10 cellular contexts compared by ENCODE assay signal in the genomic region with DNA sequence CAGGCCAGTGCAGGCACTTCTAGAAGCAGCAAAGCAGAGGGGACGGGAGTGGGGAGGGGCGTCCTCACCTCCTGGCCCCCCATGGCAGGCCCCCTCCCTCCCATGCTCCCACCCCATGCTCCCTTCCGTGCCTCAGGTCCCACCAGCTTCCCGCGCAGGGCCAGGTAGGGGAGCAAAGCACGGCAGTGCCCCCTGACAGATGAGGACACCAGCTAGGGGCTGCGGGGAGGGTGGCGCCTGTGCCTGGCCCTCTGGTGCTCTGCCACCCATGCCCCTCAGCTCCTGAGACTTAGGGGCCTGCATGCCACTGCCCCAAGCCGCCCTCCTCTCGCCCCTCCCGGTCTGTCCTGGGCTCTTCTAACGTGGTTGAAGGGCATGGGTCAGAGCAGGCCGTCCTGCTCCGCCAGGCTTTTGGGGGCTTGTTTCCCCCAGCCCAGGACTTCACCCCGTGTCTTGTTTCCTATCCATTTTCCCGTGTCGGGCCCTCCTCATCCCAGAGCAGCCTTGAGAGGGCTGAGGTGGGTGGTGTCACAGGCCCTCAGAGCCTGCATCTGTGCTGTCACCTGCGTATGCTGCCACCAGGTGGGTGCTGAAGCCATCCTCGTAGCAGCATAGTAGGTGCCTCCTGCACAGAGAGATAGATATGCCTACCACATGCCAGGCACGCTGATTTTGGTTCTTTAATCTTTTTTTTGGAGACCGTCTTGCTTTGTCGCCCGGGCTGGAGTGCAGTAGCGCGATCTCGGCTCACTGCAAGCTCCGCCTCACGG. TPM values are rescaled to one million over a fixed set of nuclear protein-coding genes. Genes with fewer than 3 reads are reported as not detected.
DNase-seq lines count a peak whose midpoint lies in the region; ATAC-seq and TF ChIP-seq lines count a peak whose summit lies in the region.
"Had no signal": no experiment of that assay in that cellular context is flagged by ENCODE, and none has a peak within 500 bp of the region (broad histone marks: within the 10 kb centered on the region; RNA-seq: fewer than 3 reads in every experiment).

No MANE protein-coding gene starts in this region.

- H2AK9ac ChIP-seq in IMR-90 (replicated peaks; ENCODE audit: low read depth, low read length, poor library complexity), result peak overlapping the region; percentile 76

- H2BK5ac ChIP-seq in IMR-90 (ENCODE audit: low read depth, low read length, poor library complexity, severe bottlenecking), result peak overlapping the region; percentile 49

- H2AFZ ChIP-seq in IMR-90 (replicated peaks; ENCODE audit: low read length, poor library complexity), result peak overlapping the region; percentile 68

- H2BK20ac ChIP-seq in IMR-90 (ENCODE audit: low read depth, low read length), result peak overlapping the region; percentile 42; the same call in 1 of the 2 replicates

- H3K27ac ChIP-seq in IMR-90 (ENCODE audit: insufficient read depth, low read length) (no peak overlapping the region), right atrium auricular region (peak overlapping the region; percentile 74 to 78), stomach (peak overlapping the region; percentile 7 to 83 (median 53))

- no peak overlapping the region for H3K14ac ChIP-seq in IMR-90 (replicated peaks; ENCODE audit: low read depth, low read length)

- intact Hi-C loops in IMR-90 (cut with micrococcal nuclease), result no loop called here
- intact Hi-C loops in stomach (cut with DNase I; ENCODE audit: low total_unique reads), result no loop called here

- H3K36me3 Mint-ChIP-seq in activated naive CD8-positive, alpha-beta T cell treated with anti-CD3 and anti-CD28 coated beads for 36 hours, result no peaks in the 10 kb centered on the region
- H3K36me3 Mint-ChIP-seq in stimulated activated effector memory CD8-positive, alpha-beta T cell treated with anti-CD3 and anti-CD28 coated beads, Interleukin-12 subunit alpha, Interleukin-12 subunit beta, amount 100 ng/mL, for 72 hours, result peaks cover 6% of the 10 kb centered on the region

- H3K4me1 ChIP-seq in IMR-90 (ENCODE audit: control insufficient read depth, insufficient read depth, low read length), result peaks cover 25% of the 10 kb centered on the region
- peaks cover 0 to 60% of the 10 kb centered on the region in 2 donors for H3K4me1 ChIP-seq in right atrium auricular region
- H3K4me1 ChIP-seq in stomach, result peaks cover 66 to 84% (median 73%) of the 10 kb centered on the region in 4 donors

- no peak for TF ChIP-seq POLR2A in IMR-90 (IDR thresholded peaks at IDR 0.05; ENCODE audit: low read depth, low read length)
- no peak for TF ChIP-seq POLR2A in stomach (IDR thresholded peaks at IDR 0.05)

- H3K4me2 ChIP-seq in IMR-90 (ENCODE audit: low read depth, low read length), result no peak overlapping the region

- H4K8ac ChIP-seq in IMR-90 (ENCODE audit: low read depth in 2 of 2, low read length in 2 of 2), result peak overlapping the region in 1 of 2 experiments; percentile 62; a peak in 2 of 4 replicates

- no peak overlapping the region for H3K4me3 Mint-ChIP-seq in activated naive CD8-positive, alpha-beta T cell treated with anti-CD3 and anti-CD28 coated beads for 36 hours
- no peak overlapping the region for H3K4me3 Mint-ChIP-seq in stimulated activated effector memory CD8-positive, alpha-beta T cell treated with anti-CD3 and anti-CD28 coated beads, Interleukin-12 subunit alpha, Interleukin-12 subunit beta, amount 100 ng/mL, for 72 hours

- no peak for ATAC-seq in IMR-90 (ENCODE audit: low read depth)
- no peak for ATAC-seq in stimulated activated effector memory CD8-positive, alpha-beta T cell treated with anti-CD3 and anti-CD28 coated beads, Interleukin-12 subunit alpha, Interleukin-12 subunit beta, amount 100 ng/mL, for 72 hours

- no peak for TF ChIP-seq EP300 in stomach (IDR thresholded peaks at IDR 0.05)

- peak overlapping the region; percentile 62 for H3K27ac Mint-ChIP-seq in activated naive CD8-positive, alpha-beta T cell treated with anti-CD3 and anti-CD28 coated beads for 36 hours
- no peak overlapping the region for H3K27ac Mint-ChIP-seq in stimulated activated effector memory CD8-positive, alpha-beta T cell treated with anti-CD3 and anti-CD28 coated beads, Interleukin-12 subunit alpha, Interleukin-12 subunit beta, amount 100 ng/mL, for 72 hours

- H2AK5ac ChIP-seq in IMR-90 (ENCODE audit: low read depth, low read length), result peak overlapping the region; percentile 91

- H3K56ac ChIP-seq in IMR-90 (ENCODE audit: extremely low read depth, insufficient read depth, low read length), result no peak overlapping the region; the same call in 1 of the 2 replicates

- no peak overlapping the region for H3K23ac ChIP-seq in IMR-90 (ENCODE audit: low read depth, low read length)

- H3K9ac ChIP-seq in IMR-90 (ENCODE audit: low read depth, low read length), result no peak overlapping the region

- H3K9me3 ChIP-seq in IMR-90 (ENCODE audit: control insufficient read depth, insufficient read depth, low read length), result no peaks in the 10 kb centered on the region
- no peaks in the 10 kb centered on the region for H3K9me3 ChIP-seq in right atrium auricular region
- no peaks in the 10 kb centered on the region for H3K9me3 ChIP-seq in stomach

- H4K20me1 ChIP-seq in IMR-90 (ENCODE audit: insufficient read depth, low read length), result no peaks in the 10 kb centered on the region

- no peak for DNase-seq in IMR-90
- no peak for DNase-seq in activated naive CD8-positive, alpha-beta T cell treated with anti-CD3 and anti-CD28 coated beads for 36 hours
- no peak for DNase-seq in right atrium auricular region (ENCODE audit: low spot score)
- no peak for DNase-seq in stomach
- no peak for DNase-seq in stimulated activated effector memory CD8-positive, alpha-beta T cell treated with anti-CD3 and anti-CD28 coated beads, Interleukin-12 subunit alpha, Interleukin-12 subunit beta, amount 100 ng/mL, for 72 hours (ENCODE audit: low spot score in 2 of 2)
- DNase-seq in AML-193 (lab: John Stamatoyannopoulos, UW), result no peak
- no peak for DNase-seq in 8988T
- DNase-seq in NOMO-1 (lab: John Stamatoyannopoulos, UW; ENCODE audit: unreplicated experiment in 2 of 2), result no peak
- DNase-seq: activated naive CD4-positive, alpha-beta T cell; stimulated activated CD4-positive, alpha-beta T cell treated with anti-CD3 and anti-CD28 coated beads, Interleukin-15, amount 100 ng/mL, for 24 hours had no signal

- H3K4ac ChIP-seq in IMR-90 (ENCODE audit: low read depth, low read length), result peak overlapping the region; percentile 90

- TF ChIP-seq RAD21 in IMR-90 (IDR thresholded peaks at IDR 0.05; ENCODE audit: low read length), result no peak

- H3K4me1 Mint-ChIP-seq in activated naive CD8-positive, alpha-beta T cell treated with anti-CD3 and anti-CD28 coated beads for 36 hours, result no peaks in the 10 kb centered on the region
- H3K4me1 Mint-ChIP-seq in stimulated activated effector memory CD8-positive, alpha-beta T cell treated with anti-CD3 and anti-CD28 coated beads, Interleukin-12 subunit alpha, Interleukin-12 subunit beta, amount 100 ng/mL, for 72 hours, result no peaks in the 10 kb centered on the region

- WGBS in IMR-90 (ENCODE audit: extremely low coverage in 2 of 2, insufficient read length in 1 of 2), 2 experiments, result 91% methylated on average over 9 of the region's 28 CpGs; no CpG with 5 or more reads in 1 of the 2 experiments
- 65 to 72% (median 69%) methylated on average over 23 to 28 of the region's 28 CpGs for WGBS in stomach, 5 donors

- no peaks in the 10 kb centered on the region; a peak in 1 of 4 replicates for H3K79me1 ChIP-seq in IMR-90 (ENCODE audit: low read depth in 1 of 2, low read length in 2 of 2)

- no peaks in the 10 kb centered on the region for H3K9me1 ChIP-seq in IMR-90 (ENCODE audit: insufficient read depth, low read length)

- peaks cover 7% of the 10 kb centered on the region; the same call in 1 of the 2 replicates for H3K36me3 ChIP-seq in IMR-90 (ENCODE audit: control insufficient read depth, insufficient read depth, low read length)
- no peaks in the 10 kb centered on the region for H3K36me3 ChIP-seq in right atrium auricular region
- H3K36me3 ChIP-seq in stomach, result peaks cover 5 to 22% (median 21%) of the 10 kb centered on the region in 4 donors

- H4K91ac ChIP-seq in IMR-90 (ENCODE audit: insufficient read depth, low read depth, low read length), result peak overlapping the region; percentile 49; the same call in 1 of the 2 replicates

- peak overlapping the region; percentile 61; the same call in 1 of the 2 replicates for H2BK120ac ChIP-seq in IMR-90 (ENCODE audit: low read depth, low read length)

- H3K27me3 ChIP-seq in IMR-90 (ENCODE audit: control insufficient read depth, insufficient read depth, low read length), result no peaks in the 10 kb centered on the region
- no peaks in the 10 kb centered on the region for H3K27me3 ChIP-seq in right atrium auricular region
- H3K27me3 ChIP-seq in stomach, result peaks cover 0 to 7% (median 0%) of the 10 kb centered on the region in 3 donors

- dilution Hi-C loops in IMR-90 (cut with HindIII; ENCODE audit: low sequenced_read_pairs, unreplicated experiment), result no loop called here

- POLR2A ChIA-PET in IMR-90 (lab: Charles Lee; ENCODE audit: unreplicated experiment), result no interaction called here

- CTCF ChIA-PET in IMR-90 (lab: Yijun Ruan, JAX), result no interaction called here

- H3K27me3 Mint-ChIP-seq in activated naive CD8-positive, alpha-beta T cell treated with anti-CD3 and anti-CD28 coated beads for 36 hours, result peaks cover 5% of the 10 kb centered on the region

- TF ChIP-seq CTCF in IMR-90 (conservative IDR thresholded peaks at IDR 0.05; ENCODE audit: low read depth, low read length), result no peak
- TF ChIP-seq CTCF in right atrium auricular region (IDR thresholded peaks at IDR 0.05), result no peak
- TF ChIP-seq CTCF in stomach (IDR thresholded peaks at IDR 0.05), result no peak

- peak overlapping the region; percentile 14; the same call in 1 of the 3 replicates for H2BK15ac ChIP-seq in IMR-90 (ENCODE audit: low read depth, low read length)

- H3K9me3 Mint-ChIP-seq in activated naive CD8-positive, alpha-beta T cell treated with anti-CD3 and anti-CD28 coated beads for 36 hours, result no peaks in the 10 kb centered on the region
- H3K9me3 Mint-ChIP-seq in stimulated activated effector memory CD8-positive, alpha-beta T cell treated with anti-CD3 and anti-CD28 coated beads, Interleukin-12 subunit alpha, Interleukin-12 subunit beta, amount 100 ng/mL, for 72 hours, result no peaks in the 10 kb centered on the region

- H3K18ac ChIP-seq in IMR-90 (ENCODE audit: low read depth, low read length), result no peak overlapping the region

- in situ Hi-C loops in IMR-90 (cut with MboI; ENCODE audit: low sequenced_read_pairs), result no loop called here

- H3K4me3 ChIP-seq in IMR-90 (ENCODE audit: insufficient read depth, low read depth, low read length), result no peak overlapping the region
- no peak overlapping the region for H3K4me3 ChIP-seq in right atrium auricular region
- H3K4me3 ChIP-seq in stomach, result no peak overlapping the region

- BruUV-seq in IMR-90 (replicated peaks; lab: Mats Ljungman, UMichigan), result no TSS peak

- H4K5ac ChIP-seq in IMR-90 (ENCODE audit: low read depth, low read length), result no peak overlapping the region

RNA-seq across cellular contexts. Expression of a gene that starts 10.2 kb away (rescaled TPM):
- total RNA-seq in IMR-90 (2012; rRNA removed) (5.7 and 6.4 TPM in 2 replicates), right atrium auricular region (1 to 10 TPM; 4.4 to 7.4 TPM), stomach (10 to 100 TPM in 4 of 5 donors, 1 to 10 TPM in 1; 5.5 to 39.7 (median 18.5) TPM)
- polyA plus RNA-seq in IMR-90 (2012; rRNA removed) (16.2 and 20.0 TPM in 2 replicates), stomach (10 to 100 TPM in 2 of 3 donors, 1 to 10 TPM in 1; 9.0 to 16.9 (median 14.8) TPM)
- polyA plus RNA-seq in IMR-90 (2012; cell fraction: cytosol; rRNA removed), result 9.4 and 20.8 TPM in 2 replicates
- polyA plus RNA-seq in IMR-90 (2012; cell fraction: nucleus; rRNA removed; ENCODE audit: low replicate concordance), result 15.1 and 42.4 TPM in 2 replicates
- 10 to 100 TPM; 20.6 to 22.1 TPM for total RNA-seq in activated naive CD8-positive, alpha-beta T cell treated with anti-CD3 and anti-CD28 coated beads for 36 hours

RNA-seq across cellular contexts. Expression of a gene that starts 16.6 kb away (rescaled TPM):
- total RNA-seq in IMR-90 (2012; rRNA removed), result 17.7 and 31.7 TPM in 2 replicates
- 82.6 and 120 TPM in 2 replicates for polyA plus RNA-seq in IMR-90 (2012; rRNA removed)
- 55.5 and 84.4 TPM in 2 replicates for polyA plus RNA-seq in IMR-90 (2012; cell fraction: cytosol; rRNA removed)
- 78.1 and 241 TPM in 2 replicates for polyA plus RNA-seq in IMR-90 (2012; cell fraction: nucleus; rRNA removed; ENCODE audit: low replicate concordance)
- total RNA-seq in activated naive CD8-positive, alpha-beta T cell treated with anti-CD3 and anti-CD28 coated beads for 36 hours, result 1 to 10 TPM; 3.1 to 3.3 TPM
- 100 to 1,000 TPM; 546 to 707 TPM for total RNA-seq in right atrium auricular region
- total RNA-seq in stomach, result 1,000 to 10,000 TPM in 1 of 5 donors, 100 to 1,000 TPM in 4; 216 to 1,146 (median 643) TPM
- polyA plus RNA-seq in stomach, result 1,000 to 10,000 TPM in 1 of 3 donors, 100 to 1,000 TPM in 2; 778 to 1,091 (median 976) TPM

RNA-seq across cellular contexts. Expression of a gene that starts 23.2 kb away (rescaled TPM):
- total RNA-seq in IMR-90 (2012; rRNA removed) (22.2 and 32.2 TPM in 2 replicates), right atrium auricular region (10 to 100 TPM; 16.1 to 17.7 TPM), stomach (100 to 1,000 TPM in 1 of 5 donors, 10 to 100 TPM in 3, 1 to 10 TPM in 1; 4.3 to 207 (median 24.3) TPM)
- polyA plus RNA-seq in IMR-90 (2012; rRNA removed) (5.2 and 6.7 TPM in 2 replicates), stomach (10 to 100 TPM in 2 of 3 donors, 1 to 10 TPM in 1; 7.5 to 11.6 (median 10.8) TPM)
- polyA plus RNA-seq in IMR-90 (2012; cell fraction: cytosol; rRNA removed), result 1.9 and 2.3 TPM in 2 replicates
- 0.92 and 4.4 TPM in 2 replicates for polyA plus RNA-seq in IMR-90 (2012; cell fraction: nucleus; rRNA removed; ENCODE audit: low replicate concordance)
- total RNA-seq in activated naive CD8-positive, alpha-beta T cell treated with anti-CD3 and anti-CD28 coated beads for 36 hours, result 10 to 100 TPM; 36.3 to 38.9 TPM

RNA-seq across cellular contexts. Expression of a gene that starts 23.5 kb away (rescaled TPM):
- total RNA-seq in IMR-90 (2012; rRNA removed), result 12.2 and 20.6 TPM in 2 replicates
- 18.5 and 21.1 TPM in 2 replicates for polyA plus RNA-seq in IMR-90 (2012; rRNA removed)
- 9.6 and 17.9 TPM in 2 replicates for polyA plus RNA-seq in IMR-90 (2012; cell fraction: cytosol; rRNA removed)
- 3.4 and 10.8 TPM in 2 replicates for polyA plus RNA-seq in IMR-90 (2012; cell fraction: nucleus; rRNA removed; ENCODE audit: low replicate concordance)
- total RNA-seq in activated naive CD8-positive, alpha-beta T cell treated with anti-CD3 and anti-CD28 coated beads for 36 hours, result 10 to 100 TPM; 42.9 to 44.2 TPM
- 10 to 100 TPM; 21.3 to 53.2 TPM for total RNA-seq in right atrium auricular region
- 10 to 100 TPM in 3 of 5 donors, 1 to 10 TPM in 2; 6.4 to 21.4 (median 14.9) TPM for total RNA-seq in stomach
- polyA plus RNA-seq in stomach, result 10 to 100 TPM; 42.8 to 96.5 (median 48.4) TPM
